In genomic region chr17:81222906-81223757, GRCh38 we compare ENCODE assay signal across 8 cellular contexts. TPM values are rescaled to one million over a fixed set of nuclear protein-coding genes. Genes with fewer than 3 reads are reported as not detected.
DNase-seq lines count a peak whose midpoint lies in the region; ATAC-seq and TF ChIP-seq lines count a peak whose summit lies in the region.

Gene CEP131 (minus strand): TSS chr17:81222965. CDS start chr17:81220056, 2,909 bp downstream.

- H3K9me3 Mint-ChIP-seq in activated naive CD8-positive, alpha-beta T cell treated with anti-CD3 and anti-CD28 coated beads, Interleukin-2, amount 50 U/mL, for 24 hours = no peaks in the 10 kb centered on the region

- no peak for TF ChIP-seq EP300 in transverse colon (IDR thresholded peaks at IDR 0.05; ENCODE audit: low read depth)

- H3K9me3 ChIP-seq in cardiac muscle cell (ENCODE audit: low read depth) (no peaks in the 10 kb centered on the region), parathyroid adenoma (ENCODE audit: control insufficient read depth, low read length) (no peaks in the 10 kb centered on the region), transverse colon (no peaks in the 10 kb centered on the region)

- no peak within 1 kb of the TSS for H3K27ac ChIP-seq in cardiac muscle cell
- peak within 1 kb of the TSS; percentile 16 for H3K27ac ChIP-seq in parathyroid adenoma
- H3K27ac ChIP-seq in transverse colon = peak within 1 kb of the TSS; percentile 43 to 75 (median 62)

- intact Hi-C loops in transverse colon (cut with DNase I; ENCODE audit: low total_unique reads) = no loop called here

- H3K4me3 ChIP-seq in GM12875 (ENCODE audit: low read depth, low read length) = peak within 1 kb of the TSS; percentile 68
- peak within 1 kb of the TSS; percentile 82 for H3K4me3 ChIP-seq in cardiac muscle cell
- peak within 1 kb of the TSS; percentile 80 for H3K4me3 ChIP-seq in parathyroid adenoma (ENCODE audit: low read depth, low read length)
- H3K4me3 ChIP-seq in transverse colon = peak within 1 kb of the TSS; percentile 60 to 91 (median 72)

- peaks cover 19% of the 10 kb centered on the region for H3K4me1 Mint-ChIP-seq in activated naive CD8-positive, alpha-beta T cell treated with anti-CD3 and anti-CD28 coated beads, Interleukin-2, amount 50 U/mL, for 24 hours

- peak within 1 kb of the TSS; percentile 84 for H3K27ac Mint-ChIP-seq in activated naive CD8-positive, alpha-beta T cell treated with anti-CD3 and anti-CD28 coated beads, Interleukin-2, amount 50 U/mL, for 24 hours

- ATAC-seq in HG02840 (IDR thresholded peaks at IDR 0.05; ENCODE audit: low FRiP score, unreplicated experiment) = peak; percentile 92
- peak; percentile 98 for ATAC-seq in activated naive CD8-positive, alpha-beta T cell treated with anti-CD3 and anti-CD28 coated beads, Interleukin-2, amount 50 U/mL, for 24 hours

- H3K4me3 Mint-ChIP-seq in activated naive CD8-positive, alpha-beta T cell treated with anti-CD3 and anti-CD28 coated beads, Interleukin-2, amount 50 U/mL, for 24 hours = peak within 1 kb of the TSS; percentile 79

- H3K36me3 Mint-ChIP-seq in activated naive CD8-positive, alpha-beta T cell treated with anti-CD3 and anti-CD28 coated beads, Interleukin-2, amount 50 U/mL, for 24 hours (ENCODE audit: low read depth) = no peaks in the 10 kb centered on the region

- H3K27me3 ChIP-seq in cardiac muscle cell = no peaks in the 10 kb centered on the region
- no peaks in the 10 kb centered on the region for H3K27me3 ChIP-seq in parathyroid adenoma (ENCODE audit: control insufficient read depth, insufficient read depth, low read length)
- H3K27me3 ChIP-seq in transverse colon = no peaks in the 10 kb centered on the region

- no peak for TF ChIP-seq POLR2A in transverse colon (IDR thresholded peaks at IDR 0.05)

- in situ Hi-C loops in transverse colon (cut with MboI; ENCODE audit: low pct_ligation_motif_present in 1 of 4, low pct_unique_long_range_greater_than_20kb in 1 of 4, low sequenced_read_pairs in 3 of 4) = no loop called here

- H3K36me3 ChIP-seq in cardiac muscle cell = no peaks in the 10 kb centered on the region
- no peaks in the 10 kb centered on the region for H3K36me3 ChIP-seq in parathyroid adenoma (ENCODE audit: control insufficient read depth, insufficient read depth, low read length)
- no peaks in the 10 kb centered on the region for H3K36me3 ChIP-seq in transverse colon

- peak; percentile 100 for DNase-seq in NCI-H1436 (lab: John Stamatoyannopoulos, UW)
- peak; percentile 97 for DNase-seq in SW480 (ENCODE audit: low spot score)
- DNase-seq in activated naive CD8-positive, alpha-beta T cell treated with anti-CD3 and anti-CD28 coated beads, Interleukin-2, amount 50 U/mL, for 24 hours = peak; percentile 100
- peak; percentile 99 for DNase-seq in cardiac muscle cell (ENCODE audit: low read depth in 1 of 2, low spot score in 1 of 2)
- DNase-seq in transverse colon = peak; percentile 99

- H3K79me2 ChIP-seq in parathyroid adenoma = peaks cover 11% of the 10 kb centered on the region

- 1% methylated on average over 48 of the region's 79 CpGs; no CpG with 5 or more reads in 1 of the 2 donors for WGBS in transverse colon (ENCODE audit: low coverage in 1 of 2), 2 donors

- TF ChIP-seq CTCF in GM12875 (IDR thresholded peaks at IDR 0.05; ENCODE audit: borderline replicate concordance, insufficient read depth, low read depth, low read length) (no peak), cardiac muscle cell (IDR thresholded peaks at IDR 0.05; ENCODE audit: low read depth, low read length) (no peak), parathyroid adenoma (IDR thresholded peaks at IDR 0.05) (no peak), transverse colon (IDR thresholded peaks at IDR 0.05) (no peak)

- no peaks in the 10 kb centered on the region for H3K27me3 Mint-ChIP-seq in activated naive CD8-positive, alpha-beta T cell treated with anti-CD3 and anti-CD28 coated beads, Interleukin-2, amount 50 U/mL, for 24 hours

- peak within 1 kb of the TSS; percentile 53 for H3K9ac ChIP-seq in parathyroid adenoma

- H3K4me2 ChIP-seq in parathyroid adenoma (ENCODE audit: low read length) = peak within 1 kb of the TSS; percentile 95

- H2AFZ ChIP-seq in parathyroid adenoma = peak within 1 kb of the TSS; percentile 96

- H3K4me1 ChIP-seq in cardiac muscle cell (ENCODE audit: low read depth) = no peaks in the 10 kb centered on the region
- peaks cover 4% of the 10 kb centered on the region for H3K4me1 ChIP-seq in parathyroid adenoma
- peaks cover 9 to 23% (median 21%) of the 10 kb centered on the region in 4 donors for H3K4me1 ChIP-seq in transverse colon

RNA-seq across cellular contexts. Expression of gene CEP131, which starts in this region (rescaled TPM):
- total RNA-seq in cardiac muscle cell (23.2 and 37.0 TPM in 2 replicates), transverse colon (10 to 100 TPM in 1 of 4 donors, 1 to 10 TPM in 3; 5.7 to 21.3 (median 6.8) TPM)
- 29.2 and 35.4 TPM in 2 replicates for polyA plus RNA-seq in cardiac muscle cell
